In the genomic region with DNA sequence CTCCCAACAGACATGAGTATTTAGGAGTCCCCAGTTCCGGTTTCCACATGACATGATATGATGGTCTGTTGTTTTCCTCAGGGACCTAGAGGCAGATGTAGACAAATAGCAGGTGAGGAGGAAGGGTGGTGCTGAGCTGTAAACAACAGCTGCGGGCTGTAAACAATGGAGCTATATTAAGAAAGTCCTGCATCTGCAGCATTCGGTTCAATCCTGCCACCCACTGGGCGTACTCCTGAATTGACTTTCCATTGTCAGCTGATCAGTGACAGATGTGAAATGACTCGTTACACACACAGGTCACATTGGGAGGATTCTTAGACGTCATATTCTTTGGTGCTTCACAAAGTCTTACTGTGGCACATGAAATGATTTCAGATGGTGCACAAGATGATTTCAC, we compare ENCODE assay signal across 9 cellular contexts. TPM values are rescaled to one million over a fixed set of nuclear protein-coding genes. Genes with fewer than 3 reads are reported as not detected.
DNase-seq lines count a peak whose midpoint lies in the region; ATAC-seq, FAIRE-seq and TF ChIP-seq lines count a peak whose summit lies in the region.
"Had no signal": no experiment of that assay in that cellular context is flagged by ENCODE, and none has a peak within 500 bp of the region (broad histone marks: within the 10 kb centered on the region; RNA-seq: fewer than 3 reads in every experiment).

No MANE protein-coding gene starts in this region.

- H3K36me3 ChIP-seq in PC-9 (ENCODE audit: low read depth) (no peaks in the 10 kb centered on the region), pancreas (no peaks in the 10 kb centered on the region)

- CTCF ChIA-PET in PC-9 (lab: Charles Lee), result no interaction called here

- H3K4me2 ChIP-seq in PC-9, result no peak overlapping the region

- no peak overlapping the region for H3K4me3 ChIP-seq in PC-9
- H3K4me3 ChIP-seq in pancreas, result no peak overlapping the region

- BruUV-seq in PC-9 (replicated peaks; lab: Mats Ljungman, UMichigan), result no TSS peak

- ATAC-seq in GM21526 (IDR thresholded peaks at IDR 0.05; ENCODE audit: low FRiP score, unreplicated experiment) (peak; percentile 98), HG03558 (IDR thresholded peaks at IDR 0.05; ENCODE audit: extremely low read depth, unreplicated experiment) (peak; percentile 98), pancreas (peak; percentile 56 to 87 (median 82))

- H3K4me1 ChIP-seq in PC-9 (replicated peaks; ENCODE audit: insufficient read depth), result no peaks in the 10 kb centered on the region
- no peaks in the 10 kb centered on the region for H3K4me1 ChIP-seq in pancreas

- intact Hi-C loops in activated CD4-positive, alpha-beta T cell treated with anti-CD3 and anti-CD28 coated beads, Interleukin-2, amount 10 ng/mL, durations not matched to agents 24 days and 14 days (cut with micrococcal nuclease), result no loop called here
- intact Hi-C loops in PC-9 (cut with micrococcal nuclease; ENCODE audit: unreplicated experiment), result no loop called here
- intact Hi-C loops in pancreas (cut with DNase I), result no loop called here

- H3K4me1 Mint-ChIP-seq in activated CD4-positive, alpha-beta T cell treated with anti-CD3 and anti-CD28 coated beads, Interleukin-2, amount 10 ng/mL, durations not matched to agents 24 days and 14 days, result peaks cover 8% of the 10 kb centered on the region

- TF ChIP-seq CTCF in PC-9 (conservative IDR thresholded peaks at IDR 0.05) (peak; percentile 53; the same call in 1 of the 2 replicates), pancreas (IDR thresholded peaks at IDR 0.05) (no peak)

- H3F3A ChIP-seq in PC-9 (ENCODE audit: insufficient read depth, low read depth), result no peaks in the 10 kb centered on the region

- no peaks in the 10 kb centered on the region for H4K20me1 ChIP-seq in PC-9 (ENCODE audit: insufficient read depth)

- DNase-seq in activated CD4-positive, alpha-beta T cell treated with anti-CD3 and anti-CD28 coated beads, Interleukin-2, amount 10 ng/mL, durations not matched to agents 24 days and 14 days, result peak; percentile 82
- no peak for DNase-seq in activated CD4-positive, alpha-beta T cell treated with anti-CD3 and anti-CD28 coated beads, Interleukin-2, amount 50 U/mL, for 1 hour
- DNase-seq in PC-9 (peak in 1 of 2 experiments; percentile 3), erythroblast (lab: John Stamatoyannopoulos, UW) (peak; percentile 34 to 35), pancreas (peak in 3 of 6 donors; percentile 7 to 29 (median 16)), NCI-H1092 treated with DMSO at 0.1 percent for 48 hours (lab: John Stamatoyannopoulos, UW) (no peak)

- H3K27ac ChIP-seq in PC-9, result no peak overlapping the region
- H3K27ac ChIP-seq in pancreas, result no peak overlapping the region

- no peaks in the 10 kb centered on the region for H3K36me3 Mint-ChIP-seq in activated CD4-positive, alpha-beta T cell treated with anti-CD3 and anti-CD28 coated beads, Interleukin-2, amount 10 ng/mL, durations not matched to agents 24 days and 14 days (ENCODE audit: low read depth)
- H3K36me3 Mint-ChIP-seq: brain had no signal

- H3K9me3 ChIP-seq in PC-9 (ENCODE audit: insufficient read depth, low read depth) (no peaks in the 10 kb centered on the region), pancreas (no peaks in the 10 kb centered on the region)

- H3K9me3 Mint-ChIP-seq in activated CD4-positive, alpha-beta T cell treated with anti-CD3 and anti-CD28 coated beads, Interleukin-2, amount 10 ng/mL, durations not matched to agents 24 days and 14 days, result no peaks in the 10 kb centered on the region
- H3K9me3 Mint-ChIP-seq: brain had no signal

- H3K9me2 ChIP-seq in PC-9 (ENCODE audit: insufficient read depth), result no peaks in the 10 kb centered on the region

- H3K27me3 Mint-ChIP-seq in activated CD4-positive, alpha-beta T cell treated with anti-CD3 and anti-CD28 coated beads, Interleukin-2, amount 10 ng/mL, durations not matched to agents 24 days and 14 days, result peaks cover 19% of the 10 kb centered on the region

- no peak for FAIRE-seq in pancreas (lab: Jason Lieb, UNC)

- TF ChIP-seq POLR2A in erythroblast (IDR thresholded peaks at IDR 0.05; ENCODE audit: low read length), result no peak

- 11 to 16% methylated on average over 6 of the region's 6 CpGs for WGBS in pancreas, 2 donors

- POLR2A ChIA-PET in PC-9 (lab: Charles Lee; ENCODE audit: unreplicated experiment), result interaction anchor here (0.5 kb wide), 1 partner anchor 1598 kb away, joined by 3 read pairs; no protein-coding TSS in a partner anchor

- H3K27me3 ChIP-seq in PC-9 (ENCODE audit: insufficient read depth, low read depth) (peaks cover 59% of the 10 kb centered on the region), pancreas (no peaks in the 10 kb centered on the region)

- no peak overlapping the region for H2AFZ ChIP-seq in PC-9

- H3K79me2 ChIP-seq in PC-9 (ENCODE audit: low read depth), result no peaks in the 10 kb centered on the region

- no peak overlapping the region for H3K4me3 Mint-ChIP-seq in activated CD4-positive, alpha-beta T cell treated with anti-CD3 and anti-CD28 coated beads, Interleukin-2, amount 10 ng/mL, durations not matched to agents 24 days and 14 days
- H3K4me3 Mint-ChIP-seq: brain had no signal

- no peak overlapping the region for H3K27ac Mint-ChIP-seq in activated CD4-positive, alpha-beta T cell treated with anti-CD3 and anti-CD28 coated beads, Interleukin-2, amount 10 ng/mL, durations not matched to agents 24 days and 14 days
- H3K27ac Mint-ChIP-seq: brain had no signal

RNA-seq across cellular contexts. Expression of gene RAG1, which starts 26.8 kb away (rescaled TPM):
- total RNA-seq in activated CD4-positive, alpha-beta T cell treated with anti-CD3 and anti-CD28 coated beads, Interleukin-2, amount 10 ng/mL, durations not matched to agents 24 days and 14 days, result 0.14 TPM in 1 of 2 replicates, not detected in the other
- total RNA-seq in PC-9 (2021) (0.31 and 0.63 TPM in 2 replicates), pancreas (under 1 TPM; 0.13 to 0.81 (median 0.64) TPM)
- under 1 TPM; 0.26 to 0.34 TPM for polyA plus RNA-seq in pancreas

RNA-seq across cellular contexts. Expression of gene TRAF6, which starts 30.9 kb away (rescaled TPM):
- total RNA-seq in activated CD4-positive, alpha-beta T cell treated with anti-CD3 and anti-CD28 coated beads, Interleukin-2, amount 10 ng/mL, durations not matched to agents 24 days and 14 days, result 10.9 and 11.5 TPM in 2 replicates
- total RNA-seq in PC-9 (2021) (8.0 and 9.2 TPM in 2 replicates), pancreas (1 to 10 TPM; 5.0 to 9.5 (median 6.1) TPM)
- polyA plus RNA-seq in pancreas, result 1 to 10 TPM; 1.2 to 3.4 TPM

RNA-seq across cellular contexts. Expression of gene IFTAP, which starts 53.3 kb away (rescaled TPM):
- 1.1 and 1.7 TPM in 2 replicates for total RNA-seq in activated CD4-positive, alpha-beta T cell treated with anti-CD3 and anti-CD28 coated beads, Interleukin-2, amount 10 ng/mL, durations not matched to agents 24 days and 14 days
- total RNA-seq in PC-9 (2021) (18.9 TPM in 2 replicates), pancreas (10 to 100 TPM in 1 of 6 donors, 1 to 10 TPM in 5; 4.2 to 10.6 (median 6.7) TPM)
- 10 to 100 TPM; 11.9 to 14.4 TPM for polyA plus RNA-seq in pancreas

RNA-seq across cellular contexts. Expression of gene RAG2, which starts 57.0 kb away (rescaled TPM):
- not detected in 2 replicates for total RNA-seq in activated CD4-positive, alpha-beta T cell treated with anti-CD3 and anti-CD28 coated beads, Interleukin-2, amount 10 ng/mL, durations not matched to agents 24 days and 14 days
- not detected in 2 replicates for total RNA-seq in PC-9 (2021)
- total RNA-seq in pancreas, result not detected
- polyA plus RNA-seq in pancreas, result not detected

Comparison
In these comparisons a context has a peak if more than half of its experiments do, and no peak if none do; other contexts are left out.
1. DNase-seq: peak in activated CD4-positive, alpha-beta T cell treated with anti-CD3 and anti-CD28 coated beads, Interleukin-2, amount 10 ng/mL, durations not matched to agents 24 days and 14 days (single experiment) and erythroblast (2 of 2); none in activated CD4-positive, alpha-beta T cell treated with anti-CD3 and anti-CD28 coated beads, Interleukin-2, amount 50 U/mL, for 1 hour (single experiment) and NCI-H1092 treated with DMSO at 0.1 percent for 48 hours (single experiment).
2. Peak in every context shown above with its lines, with median percentiles within 50 percentile points of each other: ATAC-seq.